8 cellular contexts compared by ENCODE assay signal in the genomic region with DNA sequence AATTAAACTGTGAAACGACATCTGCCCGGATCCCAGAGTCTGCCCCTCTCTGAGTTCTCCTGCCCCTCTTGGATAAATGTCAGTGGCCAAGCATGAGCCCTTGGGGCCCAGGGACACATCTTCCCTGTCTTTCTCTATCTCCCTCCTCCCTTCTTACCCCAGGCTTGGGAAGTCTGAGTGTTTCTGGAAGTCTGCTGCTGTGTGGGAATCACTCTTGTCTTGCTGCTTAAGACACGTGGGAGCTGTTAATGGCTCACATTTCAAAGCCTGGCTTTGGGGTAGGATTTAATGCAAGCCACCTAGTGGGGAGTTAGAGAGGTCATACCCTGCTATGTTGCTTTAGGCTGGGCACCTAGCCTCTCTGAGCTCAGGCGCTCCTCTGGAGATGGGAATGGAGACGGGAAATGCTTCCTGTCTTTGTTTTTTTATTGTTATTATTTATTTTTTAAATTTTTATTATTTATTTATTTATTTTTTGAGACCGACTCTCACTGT.
A peak's percentile ranks its signal among the peaks of the same experiment; 100 is the strongest.
DNase-seq lines count a peak whose midpoint lies in the region; ATAC-seq and TF ChIP-seq lines count a peak whose summit lies in the region.

No MANE protein-coding gene starts in this region.

- no peak overlapping the region for H3K4me3 ChIP-seq in fibroblast of pulmonary artery (replicated peaks; ENCODE audit: low read depth, low read length)

- no peaks in the 10 kb centered on the region for H3K9me3 Mint-ChIP-seq in progenitor cell of endocrine pancreas (ENCODE audit: low read depth)

- peak; percentile 61 for DNase-seq in activated CD8-positive, alpha-beta memory T cell treated with anti-CD3 and anti-CD28 coated beads for 24 hours
- DNase-seq in activated CD8-positive, alpha-beta memory T cell treated with anti-CD3 and anti-CD28 coated beads, Interleukin-2, amount 50 U/mL, for 48 hours = no peak
- DNase-seq in KBM-7 (peak; percentile 68), fibroblast of pulmonary artery (ENCODE audit: low read depth) (peak; percentile 87), progenitor cell of endocrine pancreas (ENCODE audit: low spot score, unreplicated experiment) (no peak)

- peak overlapping the region; percentile 15 for H3K4me3 Mint-ChIP-seq in progenitor cell of endocrine pancreas (ENCODE audit: low read depth)

- H3K4me1 Mint-ChIP-seq in progenitor cell of endocrine pancreas (ENCODE audit: low read depth) = peaks cover 29% of the 10 kb centered on the region

- H3K36me3 Mint-ChIP-seq in progenitor cell of endocrine pancreas (ENCODE audit: insufficient read depth) = no peaks in the 10 kb centered on the region

- in situ Hi-C loops in KBM-7 (cut with MboI; ENCODE audit: low pct_unique_long_range_greater_than_20kb, low sequenced_read_pairs) = no loop called here

- peaks cover 12% of the 10 kb centered on the region for H3K27me3 Mint-ChIP-seq in progenitor cell of endocrine pancreas

- ATAC-seq in SK-N-SH treated with all-trans-retinoic acid at 6 μM for 48 hours (peak; percentile 95), HG03457 (IDR thresholded peaks at IDR 0.05; ENCODE audit: unreplicated experiment) (no peak), GM21737 (IDR thresholded peaks at IDR 0.05; ENCODE audit: unreplicated experiment) (no peak)

- peak; percentile 66 for TF ChIP-seq CTCF in fibroblast of pulmonary artery (IDR thresholded peaks at IDR 0.05; ENCODE audit: low read length, missing control alignments)
- peak; percentile 71 for TF ChIP-seq CTCF in progenitor cell of endocrine pancreas (IDR thresholded peaks at IDR 0.05; ENCODE audit: unreplicated experiment)

- H3K27ac Mint-ChIP-seq in progenitor cell of endocrine pancreas = no peak overlapping the region

TF ChIP-seq in SK-N-SH treated with all-trans-retinoic acid at 6 μM for 48 hours, 23 proteins besides CTCF, POLR2A, EP300 and RAD21:
- TF ChIP-seq OSR1 (CRISPR knock-in tag; IDR thresholded peaks at IDR 0.05) (no peak), ISL1 (CRISPR knock-in tag; IDR thresholded peaks at IDR 0.05) (no peak), BACH2 (CRISPR knock-in tag; IDR thresholded peaks at IDR 0.05; ENCODE audit: borderline replicate concordance) (no peak), PPARA (CRISPR knock-in tag; IDR thresholded peaks at IDR 0.05; ENCODE audit: borderline replicate concordance) (no peak), ZNF70 (CRISPR knock-in tag; IDR thresholded peaks at IDR 0.05) (no peak), TCF4 (CRISPR knock-in tag; IDR thresholded peaks at IDR 0.05; ENCODE audit: borderline replicate concordance) (no peak), ZNF8 (CRISPR knock-in tag; IDR thresholded peaks at IDR 0.05) (no peak), ZFP30 (CRISPR knock-in tag; IDR thresholded peaks at IDR 0.05) (no peak), ZC3H10 (CRISPR knock-in tag; IDR thresholded peaks at IDR 0.05) (no peak)
- TF ChIP-seq, protein P1, sequence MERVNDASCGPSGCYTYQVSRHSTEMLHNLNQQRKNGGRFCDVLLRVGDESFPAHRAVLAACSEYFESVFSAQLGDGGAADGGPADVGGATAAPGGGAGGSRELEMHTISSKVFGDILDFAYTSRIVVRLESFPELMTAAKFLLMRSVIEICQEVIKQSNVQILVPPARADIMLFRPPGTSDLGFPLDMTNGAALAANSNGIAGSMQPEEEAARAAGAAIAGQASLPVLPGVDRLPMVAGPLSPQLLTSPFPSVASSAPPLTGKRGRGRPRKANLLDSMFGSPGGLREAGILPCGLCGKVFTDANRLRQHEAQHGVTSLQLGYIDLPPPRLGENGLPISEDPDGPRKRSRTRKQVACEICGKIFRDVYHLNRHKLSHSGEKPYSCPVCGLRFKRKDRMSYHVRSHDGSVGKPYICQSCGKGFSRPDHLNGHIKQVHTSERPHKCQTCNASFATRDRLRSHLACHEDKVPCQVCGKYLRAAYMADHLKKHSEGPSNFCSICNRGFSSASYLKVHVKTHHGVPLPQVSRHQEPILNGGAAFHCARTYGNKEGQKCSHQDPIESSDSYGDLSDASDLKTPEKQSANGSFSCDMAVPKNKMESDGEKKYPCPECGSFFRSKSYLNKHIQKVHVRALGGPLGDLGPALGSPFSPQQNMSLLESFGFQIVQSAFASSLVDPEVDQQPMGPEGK (CRISPR knock-in tag; IDR thresholded peaks at IDR 0.05; ENCODE audit: borderline replicate concordance) = no peak
- TF ChIP-seq, protein P2, sequence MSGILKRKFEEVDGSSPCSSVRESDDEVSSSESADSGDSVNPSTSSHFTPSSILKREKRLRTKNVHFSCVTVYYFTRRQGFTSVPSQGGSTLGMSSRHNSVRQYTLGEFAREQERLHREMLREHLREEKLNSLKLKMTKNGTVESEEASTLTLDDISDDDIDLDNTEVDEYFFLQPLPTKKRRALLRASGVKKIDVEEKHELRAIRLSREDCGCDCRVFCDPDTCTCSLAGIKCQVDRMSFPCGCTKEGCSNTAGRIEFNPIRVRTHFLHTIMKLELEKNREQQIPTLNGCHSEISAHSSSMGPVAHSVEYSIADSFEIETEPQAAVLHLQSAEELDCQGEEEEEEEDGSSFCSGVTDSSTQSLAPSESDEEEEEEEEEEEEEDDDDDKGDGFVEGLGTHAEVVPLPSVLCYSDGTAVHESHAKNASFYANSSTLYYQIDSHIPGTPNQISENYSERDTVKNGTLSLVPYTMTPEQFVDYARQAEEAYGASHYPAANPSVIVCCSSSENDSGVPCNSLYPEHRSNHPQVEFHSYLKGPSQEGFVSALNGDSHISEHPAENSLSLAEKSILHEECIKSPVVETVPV (CRISPR knock-in tag; IDR thresholded peaks at IDR 0.05) = no peak
- TF ChIP-seq, protein P3, sequence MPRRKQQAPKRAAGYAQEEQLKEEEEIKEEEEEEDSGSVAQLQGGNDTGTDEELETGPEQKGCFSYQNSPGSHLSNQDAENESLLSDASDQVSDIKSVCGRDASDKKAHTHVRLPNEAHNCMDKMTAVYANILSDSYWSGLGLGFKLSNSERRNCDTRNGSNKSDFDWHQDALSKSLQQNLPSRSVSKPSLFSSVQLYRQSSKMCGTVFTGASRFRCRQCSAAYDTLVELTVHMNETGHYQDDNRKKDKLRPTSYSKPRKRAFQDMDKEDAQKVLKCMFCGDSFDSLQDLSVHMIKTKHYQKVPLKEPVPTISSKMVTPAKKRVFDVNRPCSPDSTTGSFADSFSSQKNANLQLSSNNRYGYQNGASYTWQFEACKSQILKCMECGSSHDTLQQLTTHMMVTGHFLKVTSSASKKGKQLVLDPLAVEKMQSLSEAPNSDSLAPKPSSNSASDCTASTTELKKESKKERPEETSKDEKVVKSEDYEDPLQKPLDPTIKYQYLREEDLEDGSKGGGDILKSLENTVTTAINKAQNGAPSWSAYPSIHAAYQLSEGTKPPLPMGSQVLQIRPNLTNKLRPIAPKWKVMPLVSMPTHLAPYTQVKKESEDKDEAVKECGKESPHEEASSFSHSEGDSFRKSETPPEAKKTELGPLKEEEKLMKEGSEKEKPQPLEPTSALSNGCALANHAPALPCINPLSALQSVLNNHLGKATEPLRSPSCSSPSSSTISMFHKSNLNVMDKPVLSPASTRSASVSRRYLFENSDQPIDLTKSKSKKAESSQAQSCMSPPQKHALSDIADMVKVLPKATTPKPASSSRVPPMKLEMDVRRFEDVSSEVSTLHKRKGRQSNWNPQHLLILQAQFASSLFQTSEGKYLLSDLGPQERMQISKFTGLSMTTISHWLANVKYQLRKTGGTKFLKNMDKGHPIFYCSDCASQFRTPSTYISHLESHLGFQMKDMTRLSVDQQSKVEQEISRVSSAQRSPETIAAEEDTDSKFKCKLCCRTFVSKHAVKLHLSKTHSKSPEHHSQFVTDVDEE (CRISPR knock-in tag; IDR thresholded peaks at IDR 0.05) = no peak

Comparison
In these comparisons a context has a peak if more than half of its experiments do, and no peak if none do; other contexts are left out.
1. DNase-seq: peak in activated CD8-positive, alpha-beta memory T cell treated with anti-CD3 and anti-CD28 coated beads for 24 hours (single experiment), KBM-7 (single experiment) and fibroblast of pulmonary artery (single experiment); none in activated CD8-positive, alpha-beta memory T cell treated with anti-CD3 and anti-CD28 coated beads, Interleukin-2, amount 50 U/mL, for 48 hours (single experiment) and progenitor cell of endocrine pancreas (single experiment).